In genomic region chr2:85066874-85067351, GRCh38 we compare ENCODE assay signal across 9 cellular contexts.
DNase-seq lines count a peak whose midpoint lies in the region; ATAC-seq and TF ChIP-seq lines count a peak whose summit lies in the region.
"Had no signal": no experiment of that assay in that cellular context is flagged by ENCODE, and none has a peak within 500 bp of the region (broad histone marks: within the 10 kb centered on the region; RNA-seq: fewer than 3 reads in every experiment).

No MANE protein-coding gene starts in this region.

- H3K9me3 ChIP-seq in endodermal cell (ENCODE audit: control insufficient read depth, low read length) (no peaks in the 10 kb centered on the region), lung (ENCODE audit: control insufficient read depth in 2 of 2, insufficient read depth in 1 of 2, low read length in 1 of 2) (no peaks in the 10 kb centered on the region)

- TF ChIP-seq CTCF in GM23338 (conservative IDR thresholded peaks at IDR 0.05; ENCODE audit: low read depth in 2 of 2) (peak; percentile 86 to 97), endodermal cell (conservative IDR thresholded peaks at IDR 0.05) (peak; percentile 93), lung (IDR thresholded peaks at IDR 0.05; ENCODE audit: control extremely low read depth, extremely low read depth) (peak; percentile 62)

- CTCF ChIA-PET in activated CD4-positive, alpha-beta T cell treated with anti-CD3 and anti-CD28 coated beads for 36 hours (lab: Charles Lee) = interaction anchor here (0.6 to 2.3 kb wide), 30 partner anchors 8 to 244 kb away, joined by 3 to 12 read pairs (median 4); no protein-coding TSS in a partner anchor

- ATAC-seq in GM23338 (peak; percentile 88), lung (ENCODE audit: insufficient read depth, low FRiP score) (peak; percentile 65), GM18519 (IDR thresholded peaks at IDR 0.05; ENCODE audit: low FRiP score, unreplicated experiment) (no peak)
- peak; percentile 55 for ATAC-seq in activated CD4-positive, alpha-beta T cell treated with anti-CD3 and anti-CD28 coated beads for 36 hours

- no peak overlapping the region for H3K27ac Mint-ChIP-seq in GM23338
- H3K27ac Mint-ChIP-seq in activated CD4-positive, alpha-beta T cell treated with anti-CD3 and anti-CD28 coated beads for 36 hours = no peak overlapping the region
- peak overlapping the region; percentile 53 for H3K27ac Mint-ChIP-seq in endodermal cell

- no peak overlapping the region for H3K9ac ChIP-seq in endodermal cell (ENCODE audit: extremely low read depth, low read length, poor library complexity, severe bottlenecking)

- no peaks in the 10 kb centered on the region for H3K79me2 ChIP-seq in GM23338 (replicated peaks; ENCODE audit: insufficient read depth)

- peak overlapping the region; percentile 64 for H3K4me2 ChIP-seq in GM23338

- H3K4me3 ChIP-seq in GM23338 (peak overlapping the region; percentile 42; the same call in 1 of the 2 replicates), endodermal cell (ENCODE audit: low read length) (peak overlapping the region; percentile 26), lung (no peak overlapping the region)
- H3K4me3 ChIP-seq: SK-N-MC had no signal

- H3K4me1 ChIP-seq in GM23338 (ENCODE audit: insufficient read depth) = peaks cover 11% of the 10 kb centered on the region
- H3K4me1 ChIP-seq in endodermal cell (ENCODE audit: control insufficient read depth, insufficient read depth, low read length) = peaks cover 12% of the 10 kb centered on the region
- no peaks in the 10 kb centered on the region for H3K4me1 ChIP-seq in lung (ENCODE audit: control insufficient read depth in 2 of 2, insufficient read depth in 2 of 2, low read length in 2 of 2)

- no peaks in the 10 kb centered on the region for H4K20me1 ChIP-seq in GM23338 (replicated peaks; ENCODE audit: insufficient read depth)

- POLR2A ChIA-PET in activated CD4-positive, alpha-beta T cell treated with anti-CD3 and anti-CD28 coated beads for 36 hours (lab: Charles Lee) = no interaction called here

- H3K4me3 Mint-ChIP-seq in GM23338 (peak overlapping the region; percentile 67), endodermal cell (peak overlapping the region; percentile 40)
- H3K4me3 Mint-ChIP-seq in activated CD4-positive, alpha-beta T cell treated with anti-CD3 and anti-CD28 coated beads for 36 hours = no peak overlapping the region

- H3K27ac ChIP-seq in GM23338 (ENCODE audit: low read depth) (no peak overlapping the region), endodermal cell (ENCODE audit: low read depth, low read length) (no peak overlapping the region), lung (ENCODE audit: low read depth in 1 of 2, low read length in 1 of 2) (no peak overlapping the region)
- H3K27ac ChIP-seq: SK-N-MC had no signal

- H3K9me3 Mint-ChIP-seq in GM23338 = no peaks in the 10 kb centered on the region
- H3K9me3 Mint-ChIP-seq in activated CD4-positive, alpha-beta T cell treated with anti-CD3 and anti-CD28 coated beads for 36 hours (ENCODE audit: low read depth) = no peaks in the 10 kb centered on the region
- H3K9me3 Mint-ChIP-seq in endodermal cell = no peaks in the 10 kb centered on the region

- H3K36me3 ChIP-seq in GM23338 (ENCODE audit: insufficient read depth) (no peaks in the 10 kb centered on the region), endodermal cell (ENCODE audit: control insufficient read depth, insufficient read depth, low read length) (no peaks in the 10 kb centered on the region), lung (ENCODE audit: control insufficient read depth in 2 of 2, insufficient read depth in 2 of 2, low read length in 2 of 2) (no peaks in the 10 kb centered on the region)

- WGBS in endodermal cell (ENCODE audit: insufficient coverage in 1 of 2, insufficient read length in 1 of 2), 2 experiments = 12 to 33% methylated on average over 9 to 19 of the region's 19 CpGs
- WGBS in lung, 2 donors = 6 to 8% methylated on average over 19 of the region's 19 CpGs

- no peaks in the 10 kb centered on the region for H3K9me2 ChIP-seq in GM23338 (ENCODE audit: insufficient read depth)

- H3K27me3 Mint-ChIP-seq in GM23338 (ENCODE audit: insufficient read depth, low read depth, poor library complexity) = peaks cover 11% of the 10 kb centered on the region
- peaks cover 9% of the 10 kb centered on the region for H3K27me3 Mint-ChIP-seq in activated CD4-positive, alpha-beta T cell treated with anti-CD3 and anti-CD28 coated beads for 36 hours
- peaks cover 14% of the 10 kb centered on the region for H3K27me3 Mint-ChIP-seq in endodermal cell (ENCODE audit: insufficient read depth)

- intact Hi-C loops in activated CD4-positive, alpha-beta T cell treated with anti-CD3 and anti-CD28 coated beads for 36 hours (cut with DNase I, micrococcal nuclease) = loop anchor here (1.0 to 2.0 kb wide), 3 partner anchors 218 to 233 kb away; no protein-coding TSS in a partner anchor

- peak; percentile 52 for DNase-seq in CD1c-positive myeloid dendritic cell (ENCODE audit: extremely low spot score)
- peak; percentile 98 for DNase-seq in GM23338 (ENCODE audit: low spot score)
- peak; percentile 45 for DNase-seq in NCI-H2029 treated with DMSO at 0.1 percent for 48 hours (lab: John Stamatoyannopoulos, UW)
- DNase-seq in activated CD4-positive, alpha-beta T cell treated with anti-CD3 and anti-CD28 coated beads for 36 hours = peak; percentile 76
- DNase-seq in endodermal cell = peak; percentile 97
- DNase-seq in lung (ENCODE audit: low spot score) = peak; percentile 72
- DNase-seq in stimulated activated CD8-positive, alpha-beta memory T cell treated with anti-CD3 and anti-CD28 coated beads, Interleukin-4, amount 100 ng/mL, for 48 hours = peak; percentile 78

- H3K27me3 ChIP-seq in GM23338 (ENCODE audit: insufficient read depth) = no peaks in the 10 kb centered on the region; the same call in 1 of the 2 replicates
- no peaks in the 10 kb centered on the region for H3K27me3 ChIP-seq in endodermal cell (ENCODE audit: control insufficient read depth, insufficient read depth, low read length, poor library complexity, severe bottlenecking)
- H3K27me3 ChIP-seq in lung (ENCODE audit: control insufficient read depth, insufficient read depth) = no peaks in the 10 kb centered on the region

- H3F3A ChIP-seq in GM23338 (replicated peaks; ENCODE audit: low read depth) = 0 out of 2 replicates have a peak, but pooled peaks cover 2% of the 10 kb centered on the region

- H3K4me1 Mint-ChIP-seq in GM23338 (peaks cover 30% of the 10 kb centered on the region), endodermal cell (peaks cover 20% of the 10 kb centered on the region)
- H3K4me1 Mint-ChIP-seq in activated CD4-positive, alpha-beta T cell treated with anti-CD3 and anti-CD28 coated beads for 36 hours = peaks cover 6% of the 10 kb centered on the region

- H3K36me3 Mint-ChIP-seq in GM23338 (ENCODE audit: low read depth) (no peaks in the 10 kb centered on the region), endodermal cell (ENCODE audit: low read depth) (no peaks in the 10 kb centered on the region)
- H3K36me3 Mint-ChIP-seq in activated CD4-positive, alpha-beta T cell treated with anti-CD3 and anti-CD28 coated beads for 36 hours (ENCODE audit: low read depth) = no peaks in the 10 kb centered on the region

- H2AFZ ChIP-seq in GM23338 = 0 out of 2 replicates have a peak overlapping the region, but pooled peaks have one; percentile 49

TF ChIP-seq in GM23338, 12 proteins besides CTCF, POLR2A, EP300 and RAD21:
- TF ChIP-seq CREB1 (CRISPR knock-in tag; IDR thresholded peaks at IDR 0.05; ENCODE audit: low read depth) = no peak
- no peak for TF ChIP-seq ZNF114 (CRISPR knock-in tag; IDR thresholded peaks at IDR 0.05)
- no peak for TF ChIP-seq EZH2 (IDR thresholded peaks at IDR 0.05; ENCODE audit: low read depth, unreplicated experiment)

Comparison
In these comparisons a context has a peak if more than half of its experiments do, and no peak if none do; other contexts are left out.
1. DNase-seq: peak in every context shown above with its lines; median percentile 98 in GM23338; 97 in endodermal cell; 78 in stimulated activated CD8-positive, alpha-beta memory T cell treated with anti-CD3 and anti-CD28 coated beads, Interleukin-4, amount 100 ng/mL, for 48 hours; 76 in activated CD4-positive, alpha-beta T cell treated with anti-CD3 and anti-CD28 coated beads for 36 hours; 72 in lung; 52 in CD1c-positive myeloid dendritic cell; 45 in NCI-H2029 treated with DMSO at 0.1 percent for 48 hours.